Comparison of ENCODE assay signal across 1 cellular context in genomic region chr5:177409043-177409801, GRCh38.
A peak's percentile ranks its signal among the peaks of the same experiment; 100 is the strongest.
TF ChIP-seq lines count a peak whose summit lies in the region.

TSS of gene F12 (minus strand) at chr5:177409564. CDS start at chr5:177409527, 37 bp downstream.

TF ChIP-seq in HepG2, 621 proteins besides CTCF, POLR2A, EP300 and RAD21 (continued from another document and continues in another):
- TF ChIP-seq TIGD3 (CRISPR knock-in tag; IDR thresholded peaks at IDR 0.05; ENCODE audit: borderline replicate concordance) (no peak), HNF1B (CRISPR knock-in tag; IDR thresholded peaks at IDR 0.05) (no peak), IKZF4 (CRISPR knock-in tag; IDR thresholded peaks at IDR 0.05; ENCODE audit: borderline replicate concordance, low read depth, not compliant biosample characterization) (no peak), ZFP41 (CRISPR knock-in tag; IDR thresholded peaks at IDR 0.05; ENCODE audit: borderline replicate concordance) (no peak), TGIF2 (CRISPR knock-in tag; IDR thresholded peaks at IDR 0.05) (no peak), MLLT10 (CRISPR knock-in tag; IDR thresholded peaks at IDR 0.05) (no peak), ETS1 (CRISPR knock-in tag; IDR thresholded peaks at IDR 0.05) (no peak), SRSF4 (IDR thresholded peaks at IDR 0.05; ENCODE audit: low read depth, low read length, poor library complexity, severe bottlenecking) (no peak), ZSCAN12 (CRISPR knock-in tag; IDR thresholded peaks at IDR 0.05) (no peak), NR0B2 (CRISPR knock-in tag; IDR thresholded peaks at IDR 0.05) (no peak), ISL2 (CRISPR knock-in tag; IDR thresholded peaks at IDR 0.05) (no peak), ZNF484 (CRISPR knock-in tag; IDR thresholded peaks at IDR 0.05; ENCODE audit: borderline replicate concordance, low read depth) (no peak), SNRNP70 (IDR thresholded peaks at IDR 0.05; ENCODE audit: low read depth, low read length) (no peak), MXD1 (CRISPR knock-in tag; IDR thresholded peaks at IDR 0.05) (no peak), ZFAT (CRISPR knock-in tag; conservative IDR thresholded peaks at IDR 0.05) (no peak), ZNF761 (CRISPR knock-in tag; conservative IDR thresholded peaks at IDR 0.05) (no peak), MBNL3 (CRISPR knock-in tag; conservative IDR thresholded peaks at IDR 0.05) (no peak), MED8 (CRISPR knock-in tag; IDR thresholded peaks at IDR 0.05; ENCODE audit: insufficient replicate concordance) (no peak), NFE2 (CRISPR knock-in tag; IDR thresholded peaks at IDR 0.05) (no peak), SNAI1 (CRISPR knock-in tag; IDR thresholded peaks at IDR 0.05; ENCODE audit: borderline replicate concordance) (no peak), ADNP (CRISPR knock-in tag; IDR thresholded peaks at IDR 0.05) (no peak), ZNF318 (CRISPR knock-in tag; IDR thresholded peaks at IDR 0.05) (no peak), NCOA1 (CRISPR knock-in tag; IDR thresholded peaks at IDR 0.05) (no peak), HNRNPUL1 (IDR thresholded peaks at IDR 0.05; ENCODE audit: low read depth, low read length) (no peak), ZNF775 (CRISPR knock-in tag; IDR thresholded peaks at IDR 0.05; ENCODE audit: borderline replicate concordance) (no peak), ZNF556 (CRISPR knock-in tag; IDR thresholded peaks at IDR 0.05; ENCODE audit: borderline replicate concordance) (no peak), ZNF335 (CRISPR knock-in tag; IDR thresholded peaks at IDR 0.05) (no peak), ZBTB39 (CRISPR knock-in tag; IDR thresholded peaks at IDR 0.05) (no peak), ZGPAT (CRISPR knock-in tag; IDR thresholded peaks at IDR 0.05) (no peak; the same call in 1 of the 2 replicates), ZNF282 (IDR thresholded peaks at IDR 0.05; ENCODE audit: partially characterized antibody) (no peak), ZNF746 (CRISPR knock-in tag; IDR thresholded peaks at IDR 0.05) (0 out of 2 replicates have a peak, but pooled peaks have one; percentile 17), NKX3-1 (CRISPR knock-in tag; IDR thresholded peaks at IDR 0.05) (no peak), ZNF788 (CRISPR knock-in tag; IDR thresholded peaks at IDR 0.05; ENCODE audit: borderline replicate concordance) (peak; percentile 26; the same call in 1 of the 2 replicates), HMG20A (CRISPR knock-in tag; IDR thresholded peaks at IDR 0.05; ENCODE audit: borderline replicate concordance) (no peak), ZNF781 (CRISPR knock-in tag; IDR thresholded peaks at IDR 0.05; ENCODE audit: borderline replicate concordance, not compliant biosample characterization) (no peak), CEBPG (CRISPR knock-in tag; IDR thresholded peaks at IDR 0.05) (peak; percentile 41), ZNF501 (CRISPR knock-in tag; IDR thresholded peaks at IDR 0.05) (no peak), MXI1 (IDR thresholded peaks at IDR 0.05; ENCODE audit: borderline replicate concordance, low read depth, low read length) (0 out of 3 replicates have a peak, but pooled peaks have one; percentile 31), MEF2D (CRISPR knock-in tag; IDR thresholded peaks at IDR 0.05) (no peak), ZNF678 (CRISPR knock-in tag; IDR thresholded peaks at IDR 0.05) (no peak), YEATS2 (CRISPR knock-in tag; IDR thresholded peaks at IDR 0.05; ENCODE audit: borderline replicate concordance) (no peak), ZFP36 (IDR thresholded peaks at IDR 0.05; ENCODE audit: borderline replicate concordance, low read depth, low read length, partially characterized antibody) (no peak), HMG20B (CRISPR knock-in tag; conservative IDR thresholded peaks at IDR 0.05) (no peak), POLR2AphosphoS2 (IDR thresholded peaks at IDR 0.05; ENCODE audit: low read depth, low read length) (no peak), PAWR (CRISPR knock-in tag; IDR thresholded peaks at IDR 0.05; ENCODE audit: borderline replicate concordance) (no peak), CBX1 (IDR thresholded peaks at IDR 0.05; ENCODE audit: low read depth) (no peak), ZNF691 (CRISPR knock-in tag; IDR thresholded peaks at IDR 0.05; ENCODE audit: borderline replicate concordance, low read depth) (no peak), HOXA7 (CRISPR knock-in tag; IDR thresholded peaks at IDR 0.05) (no peak), MYNN (CRISPR knock-in tag; IDR thresholded peaks at IDR 0.05; ENCODE audit: low read depth) (no peak), ZNF253 (CRISPR knock-in tag; IDR thresholded peaks at IDR 0.05; ENCODE audit: borderline replicate concordance) (no peak), ZNF354B (CRISPR knock-in tag; IDR thresholded peaks at IDR 0.05) (no peak), ZNF235 (CRISPR knock-in tag; IDR thresholded peaks at IDR 0.05; ENCODE audit: borderline replicate concordance) (no peak), NR1H2 (CRISPR knock-in tag; IDR thresholded peaks at IDR 0.05; ENCODE audit: borderline replicate concordance, low read depth) (no peak), JUN (CRISPR knock-in tag; IDR thresholded peaks at IDR 0.05) (no peak), ZNF337 (CRISPR knock-in tag; IDR thresholded peaks at IDR 0.05; ENCODE audit: borderline replicate concordance, low read depth) (no peak), ZNF451 (CRISPR knock-in tag; IDR thresholded peaks at IDR 0.05) (no peak)
